In genomic region chr4:173489514-173489913, GRCh38 we compare ENCODE assay signal across 19 cellular contexts. TPM values are rescaled to one million over a fixed set of nuclear protein-coding genes. Genes with fewer than 3 reads are reported as not detected.
DNase-seq lines count a peak whose midpoint lies in the region; ATAC-seq, FAIRE-seq and TF ChIP-seq lines count a peak whose summit lies in the region.
"Had no signal": no experiment of that assay in that cellular context is flagged by ENCODE, and none has a peak within 500 bp of the region (broad histone marks: within the 10 kb centered on the region; RNA-seq: fewer than 3 reads in every experiment).

No MANE protein-coding gene starts in this region.

- no peak overlapping the region for H3K27ac ChIP-seq in IMR-90 (ENCODE audit: insufficient read depth, low read length)
- H3K27ac ChIP-seq in small intestine (ENCODE audit: low read depth in 1 of 2, low read length in 1 of 2): no peak overlapping the region
- H3K27ac ChIP-seq: testis had no signal

- H3K9me3 Mint-ChIP-seq in chondrocyte (ENCODE audit: low read depth): no peaks in the 10 kb centered on the region
- H3K9me3 Mint-ChIP-seq: IgD-negative memory B cell, WTC11 had no signal

- H3K4me1 Mint-ChIP-seq in chondrocyte (ENCODE audit: low read depth): peaks cover 57% of the 10 kb centered on the region

- H4K20me1 ChIP-seq in IMR-90 (ENCODE audit: insufficient read depth, low read length): no peaks in the 10 kb centered on the region

- TF ChIP-seq CTCF in IMR-90 (conservative IDR thresholded peaks at IDR 0.05; ENCODE audit: low read depth, low read length): no peak
- TF ChIP-seq CTCF in chondrocyte (IDR thresholded peaks at IDR 0.05): no peak
- TF ChIP-seq CTCF in GM13976 (IDR thresholded peaks at IDR 0.05; ENCODE audit: borderline replicate concordance, control extremely low read depth, extremely low read depth, insufficient read depth, missing control alignments): no peak

- in situ Hi-C loops in IMR-90 (cut with MboI; ENCODE audit: low sequenced_read_pairs): no loop called here
- in situ Hi-C loops in GM13976 (cut with MboI; ENCODE audit: low sequenced_read_pairs, unreplicated experiment): no loop called here

- H2BK120ac ChIP-seq in IMR-90 (ENCODE audit: low read depth, low read length): no peak overlapping the region

- dilution Hi-C loops in IMR-90 (cut with HindIII; ENCODE audit: low sequenced_read_pairs, unreplicated experiment): no loop called here

- no peak overlapping the region for H2BK5ac ChIP-seq in IMR-90 (ENCODE audit: low read depth, low read length, poor library complexity, severe bottlenecking)

- no peak overlapping the region for H3K9ac ChIP-seq in IMR-90 (ENCODE audit: low read depth, low read length)

- no peaks in the 10 kb centered on the region for H3K36me3 Mint-ChIP-seq in chondrocyte (ENCODE audit: low read depth)
- H3K36me3 Mint-ChIP-seq: IgD-negative memory B cell, WTC11 had no signal

- H3K79me1 ChIP-seq in IMR-90 (ENCODE audit: low read depth in 1 of 2, low read length in 2 of 2): no peaks in the 10 kb centered on the region

- no peak overlapping the region for H4K8ac ChIP-seq in IMR-90 (ENCODE audit: low read depth in 2 of 2, low read length in 2 of 2)

- H3K23ac ChIP-seq in IMR-90 (ENCODE audit: low read depth, low read length): no peak overlapping the region

- ATAC-seq in IMR-90 (ENCODE audit: low read depth) (peak; percentile 46), HG03457 (IDR thresholded peaks at IDR 0.05; ENCODE audit: unreplicated experiment) (no peak)
- ATAC-seq: pancreas, WTC11 had no signal

- no peak overlapping the region for H3K18ac ChIP-seq in IMR-90 (ENCODE audit: low read depth, low read length)

- CTCF ChIA-PET in IMR-90 (lab: Yijun Ruan, JAX): interaction anchor here (0.6 kb wide), 1 partner anchor 68 kb away, joined by 3 read pairs; no protein-coding TSS in a partner anchor

- H3K4me2 ChIP-seq in IMR-90 (ENCODE audit: low read depth, low read length): no peak overlapping the region

- H4K91ac ChIP-seq in IMR-90 (ENCODE audit: insufficient read depth, low read depth, low read length): no peak overlapping the region

- no peak overlapping the region for H3K56ac ChIP-seq in IMR-90 (ENCODE audit: extremely low read depth, insufficient read depth, low read length)

- no peak overlapping the region for H2AK5ac ChIP-seq in IMR-90 (ENCODE audit: low read depth, low read length)

- intact Hi-C loops in IMR-90 (cut with micrococcal nuclease): loop anchor here (2.0 kb wide), 1 partner anchor 155 kb away; the partner anchor contains the start of gene HMGB2

- peaks cover 18% of the 10 kb centered on the region for H3K27me3 ChIP-seq in IMR-90 (ENCODE audit: control insufficient read depth, insufficient read depth, low read length)
- H3K27me3 ChIP-seq in small intestine (ENCODE audit: control insufficient read depth in 2 of 2, insufficient read depth in 2 of 2, low read length in 2 of 2): no peaks in the 10 kb centered on the region
- H3K27me3 ChIP-seq: pancreas, testis had no signal

- H4K5ac ChIP-seq in IMR-90 (ENCODE audit: low read depth, low read length): no peak overlapping the region

- H3K27ac Mint-ChIP-seq in chondrocyte (ENCODE audit: unreplicated experiment): peak overlapping the region; percentile 1
- H3K27ac Mint-ChIP-seq: IgD-negative memory B cell, WTC11 had no signal

- peaks cover 7% of the 10 kb centered on the region; the same call in 1 of the 2 replicates for H3K9me1 ChIP-seq in IMR-90 (ENCODE audit: insufficient read depth, low read length)

- H3K4me3 ChIP-seq in IMR-90 (ENCODE audit: insufficient read depth, low read depth, low read length) (no peak overlapping the region), small intestine (ENCODE audit: low read depth in 1 of 2, low read length in 2 of 2) (no peak overlapping the region)
- H3K4me3 ChIP-seq: pancreas, testis had no signal

- H3K36me3 ChIP-seq in IMR-90 (ENCODE audit: control insufficient read depth, insufficient read depth, low read length): no peaks in the 10 kb centered on the region
- H3K36me3 ChIP-seq in small intestine (ENCODE audit: control insufficient read depth in 2 of 2, insufficient read depth in 2 of 2, low read length in 2 of 2): no peaks in the 10 kb centered on the region
- H3K36me3 ChIP-seq: pancreas had no signal

- no peak for TF ChIP-seq RAD21 in IMR-90 (IDR thresholded peaks at IDR 0.05; ENCODE audit: low read length)

- DNase-seq in Daoy (ENCODE audit: low read depth) (peak; percentile 6), IMR-90 (peak; percentile 86), chondrocyte (ENCODE audit: low spot score) (no peak), myocyte (ENCODE audit: low read depth) (peak; percentile 59), small intestine (no peak), DMS 273 (lab: John Stamatoyannopoulos, UW; ENCODE audit: unreplicated experiment) (no peak), GM13976 (ENCODE audit: low spot score) (no peak)
- DNase-seq: activated naive CD4-positive, alpha-beta T cell; C1 segment of cervical spinal cord; NCI-H1105 treated with DMSO at 0.1 percent for 48 hours; pancreas; testis had no signal

- no peak overlapping the region for H3K4ac ChIP-seq in IMR-90 (ENCODE audit: low read depth, low read length)

- no peak overlapping the region for H2BK15ac ChIP-seq in IMR-90 (ENCODE audit: low read depth, low read length)

- no peak overlapping the region for H2AK9ac ChIP-seq in IMR-90 (replicated peaks; ENCODE audit: low read depth, low read length, poor library complexity)

- H2BK20ac ChIP-seq in IMR-90 (ENCODE audit: low read depth, low read length): no peak overlapping the region

- TF ChIP-seq POLR2A in IMR-90 (IDR thresholded peaks at IDR 0.05; ENCODE audit: low read depth, low read length): no peak

- no TSS peak for BruUV-seq in IMR-90 (replicated peaks; lab: Mats Ljungman, UMichigan)

- H3K14ac ChIP-seq in IMR-90 (replicated peaks; ENCODE audit: low read depth, low read length): no peak overlapping the region

- H3K9me3 ChIP-seq in IMR-90 (ENCODE audit: control insufficient read depth, insufficient read depth, low read length) (no peaks in the 10 kb centered on the region), small intestine (ENCODE audit: control insufficient read depth, low read depth) (no peaks in the 10 kb centered on the region)
- H3K9me3 ChIP-seq: pancreas, testis had no signal

- FAIRE-seq in small intestine (lab: Jason Lieb, UNC): no peak
- FAIRE-seq: bronchial epithelial cell, keratinocyte, pancreas, RCC 7860 had no signal

- peaks cover 1% of the 10 kb centered on the region for H3K27me3 Mint-ChIP-seq in chondrocyte (ENCODE audit: low read depth)

- POLR2A ChIA-PET in IMR-90 (lab: Charles Lee; ENCODE audit: unreplicated experiment): no interaction called here

- no peak overlapping the region for H3K4me3 Mint-ChIP-seq in chondrocyte (ENCODE audit: unreplicated experiment)
- H3K4me3 Mint-ChIP-seq: IgD-negative memory B cell, WTC11 had no signal

- no peak overlapping the region for H2AFZ ChIP-seq in IMR-90 (replicated peaks; ENCODE audit: low read length, poor library complexity)

- H3K4me1 ChIP-seq in IMR-90 (ENCODE audit: control insufficient read depth, insufficient read depth, low read length) (peaks cover 24% of the 10 kb centered on the region), small intestine (ENCODE audit: control insufficient read depth in 2 of 2, insufficient read depth in 1 of 2, low read depth in 1 of 2, low read length in 1 of 2) (peaks cover 0 to 8% of the 10 kb centered on the region in 2 donors)
- H3K4me1 ChIP-seq: pancreas, testis had no signal

TF ChIP-seq in IMR-90, 13 proteins besides CTCF, POLR2A, EP300 and RAD21:
- TF ChIP-seq MAFK (IDR thresholded peaks at IDR 0.05; ENCODE audit: low read depth, low read length) (no peak), RFX5 (IDR thresholded peaks at IDR 0.05; ENCODE audit: low read depth, low read length) (no peak), CEBPB (IDR thresholded peaks at IDR 0.05; ENCODE audit: low read depth, low read length) (peak; percentile 95), NFE2L2 (IDR thresholded peaks at IDR 0.05; ENCODE audit: low read depth, low read length) (no peak), BHLHE40 (IDR thresholded peaks at IDR 0.05; ENCODE audit: low read depth, low read length) (peak; percentile 31; the same call in 1 of the 2 replicates), MAZ (IDR thresholded peaks at IDR 0.05; ENCODE audit: borderline replicate concordance, low read depth, low read length) (no peak), CHD1 (IDR thresholded peaks at IDR 0.05; ENCODE audit: low read depth, low read length) (no peak)
TF ChIP-seq in IMR-90: peak in this region for 2.

RNA-seq across cellular contexts. Expression of gene HAND2, which starts 40.5 kb away (rescaled TPM):
- total RNA-seq in Daoy (2014; rRNA removed; shearing (Covaris generic)): 2.2 and 2.5 TPM in 2 replicates
- 0.36 and 0.56 TPM in 2 replicates for total RNA-seq in IMR-90 (2012; rRNA removed)
- polyA plus RNA-seq in IMR-90 (2012; rRNA removed): 0.67 and 0.97 TPM in 2 replicates
- 0.71 and 1.9 TPM in 2 replicates for polyA plus RNA-seq in IMR-90 (2012; cell fraction: cytosol; rRNA removed)
- polyA plus RNA-seq in IMR-90 (2012; cell fraction: nucleus; rRNA removed; ENCODE audit: low replicate concordance): 0.57 and 1.4 TPM in 2 replicates
- not detected in 3 replicates for total RNA-seq in chondrocyte
- 0.11 TPM in 1 of 2 replicates, not detected in the other for total RNA-seq in myocyte
- polyA plus RNA-seq in myocyte (2012): not detected
- 10 to 100 TPM in 1 of 3 donors, not detected in 2; 16.3 TPM for polyA plus RNA-seq in small intestine
- total RNA-seq: mononuclear cell had no signal
- polyA plus RNA-seq: IgD-negative memory B cell, keratinocyte had no signal

Comparison
In these comparisons a context has a peak if more than half of its experiments do, and no peak if none do; other contexts are left out.
1. DNase-seq: peak in Daoy (single experiment), IMR-90 (single experiment) and myocyte (single experiment); none in chondrocyte (single experiment), small intestine (single experiment), DMS 273 (single experiment) and GM13976 (single experiment).